8 cellular contexts compared by ENCODE assay signal in the genomic region with DNA sequence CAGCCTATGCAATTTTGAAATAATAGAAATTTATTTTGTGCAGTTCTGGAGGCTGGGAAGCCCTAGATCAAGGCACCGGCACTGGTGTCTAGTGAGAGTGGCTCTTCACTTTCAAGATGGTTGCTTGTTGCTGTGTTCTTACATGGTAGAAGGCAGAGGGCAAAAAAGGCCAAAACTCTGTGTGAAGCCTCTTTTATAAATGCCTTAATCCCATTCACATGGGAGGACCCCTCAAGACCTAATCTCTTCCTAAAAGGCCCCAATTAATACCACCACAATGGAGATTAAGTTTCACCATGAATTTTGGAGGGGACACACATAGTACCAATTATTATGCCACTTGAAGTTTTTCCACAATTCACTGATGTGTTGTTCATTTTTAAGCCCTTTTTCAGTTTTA.
"Had no signal": no experiment of that assay in that cellular context is flagged by ENCODE, and none has a peak within 500 bp of the region (broad histone marks: within the 10 kb centered on the region; RNA-seq: fewer than 3 reads in every experiment).

No MANE protein-coding gene starts in this region.

- ATAC-seq: HCT116 had no signal

- H3K27ac Mint-ChIP-seq: H9, HFFc6, IgD-negative memory B cell had no signal

- H3K4me2 ChIP-seq: KMS-11 had no signal

- DNase-seq: GM23248, GOT3, H9, HFFc6, KBM-7 had no signal

- H3K27ac ChIP-seq: GM23248, KMS-11 had no signal

- H3K4me3 Mint-ChIP-seq: H9, HFFc6, IgD-negative memory B cell had no signal

- H3K9ac ChIP-seq: GM23248, KMS-11 had no signal

- H3K27me3 Mint-ChIP-seq: IgD-negative memory B cell had no signal

- H3K4me3 ChIP-seq: GM23248 had no signal

- H3K9me3 Mint-ChIP-seq: HFFc6, IgD-negative memory B cell had no signal

- H2AFZ ChIP-seq: GM23248 had no signal
